ENCODE assay signal across 10 cellular contexts in genomic region chr3:195749101-195749500, GRCh38. TPM values are rescaled to one million over a fixed set of nuclear protein-coding genes. Genes with fewer than 3 reads are reported as not detected.
DNase-seq lines count a peak whose midpoint lies in the region; ATAC-seq, FAIRE-seq and TF ChIP-seq lines count a peak whose summit lies in the region.
"Not testable (repeated sequence)": the region's sequence is repeated elsewhere in the genome, so short reads cannot be mapped to it uniquely, and the experiment has no call there.
"Had no signal": no experiment of that assay in that cellular context is flagged by ENCODE, and none has a peak within 500 bp of the region (broad histone marks: within the 10 kb centered on the region; RNA-seq: fewer than 3 reads in every experiment).

No MANE protein-coding gene starts in this region.

- WGBS in A549 (ENCODE audit: missing lambda C conversion rate): 71% methylated on average over 5 of the region's 5 CpGs

- not testable (repeated sequence) for H3K4me2 ChIP-seq in A549; astrocyte (ENCODE audit: low read length)

- peak overlapping the region; percentile 34 for H3K27ac Mint-ChIP-seq in T-helper 2 cell treated with Interferon-gamma antibody and Interleukin-4, amounts not matched to agents 5 μg/mL and 100 μg/mL, for 36 hours
- H3K27ac Mint-ChIP-seq in astrocyte (ENCODE audit: unreplicated experiment); endothelial cell (ENCODE audit: unreplicated experiment): not testable (repeated sequence)

- peak overlapping the region; percentile 13 for H3K4me3 Mint-ChIP-seq in T-helper 2 cell treated with Interferon-gamma antibody and Interleukin-4, amounts not matched to agents 5 μg/mL and 100 μg/mL, for 36 hours
- H3K4me3 Mint-ChIP-seq in astrocyte (ENCODE audit: unreplicated experiment): not testable (repeated sequence)
- H3K4me3 Mint-ChIP-seq in endothelial cell (ENCODE audit: unreplicated experiment): peak overlapping the region; percentile 28

- CTCF ChIA-PET in A549 (lab: Yijun Ruan, JAX): interaction anchor here (1.4 kb wide), 1 partner anchor 12 kb away, joined by 4 read pairs; no protein-coding TSS in a partner anchor

- not testable (repeated sequence) for H3K9me3 ChIP-seq in A549; astrocyte (ENCODE audit: insufficient read depth, low read depth, low read length)

- H3K27me3 Mint-ChIP-seq in T-helper 2 cell treated with Interferon-gamma antibody and Interleukin-4, amounts not matched to agents 5 μg/mL and 100 μg/mL, for 36 hours (ENCODE audit: low read depth); endothelial cell (ENCODE audit: unreplicated experiment): not testable (repeated sequence)
- H3K27me3 Mint-ChIP-seq in astrocyte (ENCODE audit: low read depth, unreplicated experiment): peaks cover 43% of the 10 kb centered on the region

- POLR2A ChIA-PET in A549 (lab: Yijun Ruan, JAX): not testable (repeated sequence)

- not testable (repeated sequence) for TF ChIP-seq EP300 in A549 (IDR thresholded peaks at IDR 0.05)

- FAIRE-seq in A549 (lab: Jason Lieb, UNC) (peak; percentile 80), GM18507 (lab: Jason Lieb, UNC) (peak; percentile 53), astrocyte (lab: Jason Lieb, UNC) (peak; percentile 20)

- not testable (repeated sequence) for H3K36me3 Mint-ChIP-seq in T-helper 2 cell treated with Interferon-gamma antibody and Interleukin-4, amounts not matched to agents 5 μg/mL and 100 μg/mL, for 36 hours (ENCODE audit: low read depth); astrocyte (ENCODE audit: low read depth, unreplicated experiment); endothelial cell (ENCODE audit: low read depth, unreplicated experiment)

- H3K36me3 ChIP-seq in astrocyte (ENCODE audit: insufficient read depth, low read length): not testable (repeated sequence)

- H4K20me1 ChIP-seq in astrocyte (ENCODE audit: insufficient read depth, low read length): not testable (repeated sequence)

- H3K4me3 ChIP-seq in A549; astrocyte (ENCODE audit: insufficient read depth, low read depth, low read length): not testable (repeated sequence)
- H3K4me3 ChIP-seq in LNCaP clone FGC (ENCODE audit: low read depth, low read length): peak overlapping the region; percentile 30

- TF ChIP-seq POLR2A in A549 (IDR thresholded peaks at IDR 0.05; ENCODE audit: low read length): not testable (repeated sequence)

- not testable (repeated sequence) for H3K79me2 ChIP-seq in astrocyte (ENCODE audit: insufficient read depth, low read length)

- not testable (repeated sequence) for H3K4me1 ChIP-seq in A549; astrocyte (ENCODE audit: insufficient read depth, low read length)

- H3K4me1 Mint-ChIP-seq in T-helper 2 cell treated with Interferon-gamma antibody and Interleukin-4, amounts not matched to agents 5 μg/mL and 100 μg/mL, for 36 hours (ENCODE audit: low read depth): peaks cover 12% of the 10 kb centered on the region
- H3K4me1 Mint-ChIP-seq in astrocyte (ENCODE audit: low read depth, unreplicated experiment); endothelial cell (ENCODE audit: unreplicated experiment): not testable (repeated sequence)

- TF ChIP-seq CTCF in A549 (IDR thresholded peaks at IDR 0.05); C4-2B (conservative IDR thresholded peaks at IDR 0.05); LNCaP clone FGC (IDR thresholded peaks at IDR 0.05; ENCODE audit: control insufficient read depth, extremely low read depth, insufficient read depth); astrocyte (IDR thresholded peaks at IDR 0.05; ENCODE audit: insufficient read depth, low read depth, low read length); endothelial cell (IDR thresholded peaks at IDR 0.05; ENCODE audit: unreplicated experiment): not testable (repeated sequence)

- TF ChIP-seq RAD21 in A549 (conservative IDR thresholded peaks at IDR 0.05 in 1 of 2, IDR thresholded peaks at IDR 0.05 in 1 of 2): not testable (repeated sequence)

- H3K27me3 ChIP-seq in astrocyte (ENCODE audit: insufficient read depth, low read length): peaks cover 13% of the 10 kb centered on the region

- DNase-seq in A549 (ENCODE audit: low read depth in 1 of 2, low spot score in 1 of 2); GM18507 (ENCODE audit: extremely low spot score, insufficient read length, low read depth); LNCaP clone FGC (ENCODE audit: low read depth); T-helper 2 cell treated with Interferon-gamma antibody and Interleukin-4, amounts not matched to agents 5 μg/mL and 100 μg/mL, for 36 hours (ENCODE audit: low spot score); astrocyte (ENCODE audit: low read depth); endothelial cell (ENCODE audit: low spot score): not testable (repeated sequence)

- H3K9me3 Mint-ChIP-seq in T-helper 2 cell treated with Interferon-gamma antibody and Interleukin-4, amounts not matched to agents 5 μg/mL and 100 μg/mL, for 36 hours; astrocyte (ENCODE audit: unreplicated experiment); endothelial cell (ENCODE audit: unreplicated experiment): not testable (repeated sequence)

- not testable (repeated sequence) for H2AFZ ChIP-seq in astrocyte (ENCODE audit: low read depth, low read length)

- not testable (repeated sequence) for H3K9ac ChIP-seq in astrocyte (ENCODE audit: low read length)

- not testable (repeated sequence) for H3K27ac ChIP-seq in A549; astrocyte (ENCODE audit: low read depth, low read length)
- H3K27ac ChIP-seq in C4-2B: peak overlapping the region; percentile 32

- not testable (repeated sequence) for ATAC-seq in A549

RNA-seq across cellular contexts. Expression of gene MUC20, which starts 28.3 kb away (rescaled TPM):
- polyA plus RNA-seq in A549 (2011; rRNA removed): 0.44 and 0.65 TPM in 2 replicates
- 0.21 and 0.26 TPM in 2 replicates for polyA plus RNA-seq in A549 (2012; cell fraction: cytosol; rRNA removed)
- 2.3 and 3.2 TPM in 2 replicates for polyA plus RNA-seq in A549 (2012; cell fraction: nucleus; rRNA removed)
- polyA plus RNA-seq in A549 (2017; fragmentation: RNase III; extraction: RNeasy Plus Mini Kit Qiagen cat#74134 plus additional on column Dnase treatment): 0.76 to 0.95 TPM (median 0.87 TPM) in 3 replicates
- polyA minus RNA-seq in A549 (2011; rRNA and poly(A)+ RNA removed): 0.54 and 0.58 TPM in 2 replicates
- 0.41 TPM in 1 of 2 replicates, not detected in the other for total RNA-seq in astrocyte
- 0.21 TPM for total RNA-seq in endothelial cell (ENCODE audit: unreplicated experiment)
- total RNA-seq: GM23338 had no signal
- polyA plus RNA-seq: CD14-positive monocyte; CD8-positive, alpha-beta memory T cell had no signal
